ENCODE assay signal across 24 cellular contexts in genomic region chr17:29407856-29408255, GRCh38. TPM values are rescaled to one million over a fixed set of nuclear protein-coding genes. Genes with fewer than 3 reads are reported as not detected.
DNase-seq lines count a peak whose midpoint lies in the region; ATAC-seq and TF ChIP-seq lines count a peak whose summit lies in the region.
"Had no signal": no experiment of that assay in that cellular context is flagged by ENCODE, and none has a peak within 500 bp of the region (broad histone marks: within the 10 kb centered on the region; RNA-seq: fewer than 3 reads in every experiment).

No MANE protein-coding gene starts in this region.

- intact Hi-C loops in naive thymus-derived CD4-positive, alpha-beta T cell (cut with micrococcal nuclease) = no loop called here

- no peaks in the 10 kb centered on the region for H3K27me3 ChIP-seq in brain microvascular endothelial cell (replicated peaks)
- no peaks in the 10 kb centered on the region for H3K27me3 ChIP-seq in naive thymus-derived CD4-positive, alpha-beta T cell (ENCODE audit: control insufficient read depth in 2 of 2, insufficient read depth in 2 of 2, low read length in 2 of 2)
- H3K27me3 ChIP-seq: BE2C, transverse colon had no signal

- no peak overlapping the region for H3K4me3 Mint-ChIP-seq in naive thymus-derived CD4-positive, alpha-beta T cell
- H3K4me3 Mint-ChIP-seq: activated CD4-positive, alpha-beta memory T cell treated with anti-CD3 and anti-CD28 coated beads, Interleukin-2, amount 10 ng/mL, durations not matched to agents 7 days and 5 days; activated naive CD4-positive, alpha-beta T cell treated with anti-CD3 and anti-CD28 coated beads, Interleukin-2, amount 50 U/mL, for 24 hours; IgD-negative memory B cell; natural killer cell; T-helper 1 cell treated with Interleukin-12 subunit alpha and Interleukin-12 subunit beta and Interleukin-4 antibody, amounts not matched to agents 30 μg/mL and 1 μg/mL, for 36 hours had no signal

- peaks cover 0 to 2% (median 0%) of the 10 kb centered on the region in 11 donors for H3K9me3 Mint-ChIP-seq in naive thymus-derived CD4-positive, alpha-beta T cell
- H3K9me3 Mint-ChIP-seq: activated CD4-positive, alpha-beta memory T cell treated with anti-CD3 and anti-CD28 coated beads, Interleukin-2, amount 10 ng/mL, durations not matched to agents 7 days and 5 days; activated naive CD4-positive, alpha-beta T cell treated with anti-CD3 and anti-CD28 coated beads, Interleukin-2, amount 50 U/mL, for 24 hours; IgD-negative memory B cell; natural killer cell; T-helper 1 cell treated with Interleukin-12 subunit alpha and Interleukin-12 subunit beta and Interleukin-4 antibody, amounts not matched to agents 30 μg/mL and 1 μg/mL, for 36 hours had no signal

- no peak for ATAC-seq in naive thymus-derived CD4-positive, alpha-beta T cell
- no peak for ATAC-seq in HG03095 (IDR thresholded peaks at IDR 0.05; ENCODE audit: unreplicated experiment)
- ATAC-seq: HCT116, natural killer cell had no signal

- H3K27ac Mint-ChIP-seq in naive thymus-derived CD4-positive, alpha-beta T cell = peak overlapping the region in 6 of 9 donors; percentile 19 to 78 (median 37)
- H3K27ac Mint-ChIP-seq: activated CD4-positive, alpha-beta memory T cell treated with anti-CD3 and anti-CD28 coated beads, Interleukin-2, amount 10 ng/mL, durations not matched to agents 7 days and 5 days; activated naive CD4-positive, alpha-beta T cell treated with anti-CD3 and anti-CD28 coated beads, Interleukin-2, amount 50 U/mL, for 24 hours; T-helper 1 cell treated with Interleukin-12 subunit alpha and Interleukin-12 subunit beta and Interleukin-4 antibody, amounts not matched to agents 30 μg/mL and 1 μg/mL, for 36 hours had no signal

- CTCF ChIA-PET in naive thymus-derived CD4-positive, alpha-beta T cell (lab: Charles Lee) = no interaction called here

- no peaks in the 10 kb centered on the region for H3K4me1 ChIP-seq in naive thymus-derived CD4-positive, alpha-beta T cell (ENCODE audit: control insufficient read depth in 2 of 2, insufficient read depth in 2 of 2, low read length in 2 of 2)
- H3K4me1 ChIP-seq: BE2C had no signal

- peaks cover 15% of the 10 kb centered on the region for H3K36me3 ChIP-seq in brain microvascular endothelial cell (replicated peaks)
- peaks cover 0 to 14% (median 0%) of the 10 kb centered on the region in 3 experiments for H3K36me3 ChIP-seq in naive thymus-derived CD4-positive, alpha-beta T cell (ENCODE audit: control insufficient read depth in 2 of 3, insufficient read depth in 3 of 3, low read length in 3 of 3)
- H3K36me3 ChIP-seq: BE2C had no signal

- H3K27ac ChIP-seq in brain microvascular endothelial cell = no peak overlapping the region
- H3K27ac ChIP-seq in naive thymus-derived CD4-positive, alpha-beta T cell (ENCODE audit: low read depth, low read length) = no peak overlapping the region
- H3K27ac ChIP-seq: epithelial cell of prostate, transverse colon had no signal

- DNase-seq in EH (ENCODE audit: low read depth) (peak; percentile 54), M059J (ENCODE audit: low read depth) (peak; percentile 59), brain microvascular endothelial cell (peak; percentile 7), NCI-H1417 treated with DMSO at 0.1 percent for 48 hours (lab: John Stamatoyannopoulos, UW) (no peak), D341Med (ENCODE audit: low spot score) (no peak), HPDE6-E6E7 (ENCODE audit: extremely low spot score) (no peak)
- DNase-seq in naive thymus-derived CD4-positive, alpha-beta T cell = no peak
- DNase-seq: ACHN; activated CD4-positive, alpha-beta memory T cell treated with anti-CD3 and anti-CD28 coated beads, Interleukin-2, amount 10 ng/mL, durations not matched to agents 7 days and 5 days; activated CD4-positive, CD25-positive, alpha-beta regulatory T cell treated with anti-CD3 and anti-CD28 coated beads, Interleukin-2, amount 50 U/mL, for 72 hours; BE2C; effector CD8-positive, alpha-beta T cell; GF-D8; kidney; natural killer cell; NCI-H446 treated with DMSO at 0.1 percent for 48 hours; stimulated activated CD4-positive, alpha-beta T cell treated with anti-CD3 and anti-CD28 coated beads, Interleukin-4, amount 100 ng/mL, for 24 hours; transverse colon had no signal

- no peak overlapping the region for H3K4me3 ChIP-seq in brain microvascular endothelial cell (ENCODE audit: low read depth, low read length)
- no peak overlapping the region for H3K4me3 ChIP-seq in naive thymus-derived CD4-positive, alpha-beta T cell (ENCODE audit: low read length)
- H3K4me3 ChIP-seq: transverse colon had no signal

- POLR2A ChIA-PET in naive thymus-derived CD4-positive, alpha-beta T cell (lab: Charles Lee) = interaction anchor here (0.7 kb wide), 1 partner anchor 22 kb away, joined by 4 read pairs; no protein-coding TSS in a partner anchor

- H3K27me3 Mint-ChIP-seq in naive thymus-derived CD4-positive, alpha-beta T cell = no peaks in the 10 kb centered on the region
- H3K27me3 Mint-ChIP-seq: activated CD4-positive, alpha-beta memory T cell treated with anti-CD3 and anti-CD28 coated beads, Interleukin-2, amount 10 ng/mL, durations not matched to agents 7 days and 5 days; activated naive CD4-positive, alpha-beta T cell treated with anti-CD3 and anti-CD28 coated beads, Interleukin-2, amount 50 U/mL, for 24 hours; IgD-negative memory B cell had no signal

- in situ Hi-C loops in brain microvascular endothelial cell (cut with HindIII; ENCODE audit: low pct_ligation_motif_present, low sequenced_read_pairs) = no loop called here

- no peak for TF ChIP-seq CTCF in brain microvascular endothelial cell (IDR thresholded peaks at IDR 0.05; ENCODE audit: low read depth, low read length, missing control alignments)

- H3K36me3 Mint-ChIP-seq in naive thymus-derived CD4-positive, alpha-beta T cell = peaks cover 0 to 37% (median 6%) of the 10 kb centered on the region in 5 donors
- H3K36me3 Mint-ChIP-seq: IgD-negative memory B cell, natural killer cell had no signal

- H3K9me3 ChIP-seq in naive thymus-derived CD4-positive, alpha-beta T cell (ENCODE audit: control insufficient read depth in 2 of 3, low read length in 3 of 3) = no peaks in the 10 kb centered on the region
- H3K9me3 ChIP-seq: BE2C, transverse colon had no signal

- peaks cover 18 to 56% (median 50%) of the 10 kb centered on the region in 7 donors for H3K4me1 Mint-ChIP-seq in naive thymus-derived CD4-positive, alpha-beta T cell

RNA-seq across cellular contexts. Expression of gene TAOK1, which starts 17.7 kb away (rescaled TPM):
- 17.1 and 27.7 TPM in 2 replicates for total RNA-seq in M059J (2014; rRNA removed; shearing (Covaris generic))
- total RNA-seq in naive thymus-derived CD4-positive, alpha-beta T cell = 10 to 100 TPM; 62.4 to 70.1 (median 66.5) TPM
- polyA plus RNA-seq in naive thymus-derived CD4-positive, alpha-beta T cell = 1 to 10 TPM; 2.2 to 3.2 TPM

Comparison
In these comparisons a context has a peak if more than half of its experiments do, and no peak if none do; other contexts are left out.
1. DNase-seq: peak in EH (single experiment), M059J (single experiment) and brain microvascular endothelial cell (single experiment); none in naive thymus-derived CD4-positive, alpha-beta T cell (0 of 9), NCI-H1417 treated with DMSO at 0.1 percent for 48 hours (single experiment), D341Med (single experiment) and HPDE6-E6E7 (single experiment).